Comparison of ENCODE assay signal across 11 cellular contexts in the genomic region with DNA sequence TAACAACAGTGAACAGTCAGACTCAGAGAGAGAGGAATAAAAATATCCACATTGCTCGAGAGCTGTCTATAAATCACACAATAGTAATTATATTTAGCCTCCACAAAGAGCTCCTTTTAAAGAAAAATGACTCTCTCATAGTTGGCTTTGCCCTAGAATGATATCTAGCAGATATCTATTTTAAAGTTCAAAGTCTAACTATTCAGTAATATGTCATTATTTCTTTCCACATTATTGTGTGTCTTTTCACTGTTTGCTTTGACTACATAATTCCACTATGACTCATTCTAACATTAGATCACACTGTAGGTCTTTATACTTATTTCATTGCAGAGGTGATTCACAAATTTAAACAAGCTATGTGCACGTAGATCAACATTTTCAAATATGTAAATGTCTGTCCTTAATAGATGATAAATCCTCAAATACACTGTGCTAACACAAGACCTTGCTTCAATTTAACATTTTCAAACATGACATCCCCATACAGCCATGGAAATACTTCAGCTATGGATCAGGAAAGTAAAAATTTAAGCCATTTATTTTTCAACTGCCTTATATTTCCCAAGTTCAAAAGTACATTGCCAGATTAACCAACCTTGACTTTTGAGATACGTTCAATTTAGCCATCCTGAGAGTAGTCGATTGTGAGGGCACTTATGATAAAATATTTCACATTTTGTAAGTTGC.
DNase-seq lines count a peak whose midpoint lies in the region; ATAC-seq and TF ChIP-seq lines count a peak whose summit lies in the region.
"Had no signal": no experiment of that assay in that cellular context is flagged by ENCODE, and none has a peak within 500 bp of the region (broad histone marks: within the 10 kb centered on the region; RNA-seq: fewer than 3 reads in every experiment).

No MANE protein-coding gene starts in this region.

- no peaks in the 10 kb centered on the region for H3K9me3 Mint-ChIP-seq in activated T-cell treated with anti-CD3 and anti-CD28 coated beads, Interleukin-2, amount 50 U/mL, for 4 hours
- H3K9me3 Mint-ChIP-seq: CD4-positive, alpha-beta T cell had no signal

- no peak for TF ChIP-seq EP300 in suprapubic skin (IDR thresholded peaks at IDR 0.05)

- peak; percentile 77 to 83 for ATAC-seq in activated T-cell treated with anti-CD3 and anti-CD28 coated beads, Interleukin-2, amount 50 U/mL, for 4 hours
- ATAC-seq in SK-N-SH treated with all-trans-retinoic acid at 6 μM for 48 hours, result peak; percentile 96
- ATAC-seq in HG03571 (IDR thresholded peaks at IDR 0.05; ENCODE audit: unreplicated experiment), result no peak
- ATAC-seq in HG02840 (IDR thresholded peaks at IDR 0.05; ENCODE audit: low FRiP score, unreplicated experiment), result no peak

- DNase-seq in activated T-cell treated with anti-CD3 and anti-CD28 coated beads, Interleukin-2, amount 50 U/mL, for 4 hours, result no peak
- DNase-seq in activated T-cell treated with anti-CD3 and anti-CD28 coated beads, Interleukin-2, amount 50 U/mL, for 1 hour, result no peak
- DNase-seq in hepatic stellate cell (ENCODE audit: low spot score) (peak; percentile 21), suprapubic skin (ENCODE audit: low spot score in 2 of 2) (no peak)
- DNase-seq in NK-92 treated with Interleukin-12 subunit alpha and Interleukin-12 subunit beta, amount 100 ng/mL, for 24 hours (lab: John Stamatoyannopoulos, UW), result no peak
- DNase-seq: CD4-positive, alpha-beta T cell; colonic mucosa had no signal

- no peak overlapping the region for H3K4me3 ChIP-seq in suprapubic skin
- H3K4me3 ChIP-seq: colonic mucosa had no signal

- H3K4me3 Mint-ChIP-seq in activated T-cell treated with anti-CD3 and anti-CD28 coated beads, Interleukin-2, amount 50 U/mL, for 4 hours, result no peak overlapping the region
- H3K4me3 Mint-ChIP-seq: CD4-positive, alpha-beta T cell had no signal

- WGBS in suprapubic skin, result 50% methylated on average over 4 of the region's 4 CpGs

- no peaks in the 10 kb centered on the region for H3K36me3 ChIP-seq in suprapubic skin
- H3K36me3 ChIP-seq: colonic mucosa had no signal

- no peaks in the 10 kb centered on the region for H3K36me3 Mint-ChIP-seq in activated T-cell treated with anti-CD3 and anti-CD28 coated beads, Interleukin-2, amount 50 U/mL, for 4 hours (ENCODE audit: insufficient read depth)

- H3K4me1 ChIP-seq in suprapubic skin, result peaks cover 32% of the 10 kb centered on the region

- H3K4me1 Mint-ChIP-seq in activated T-cell treated with anti-CD3 and anti-CD28 coated beads, Interleukin-2, amount 50 U/mL, for 4 hours (ENCODE audit: low read depth), result peaks cover 5% of the 10 kb centered on the region

- no peak for TF ChIP-seq CTCF in suprapubic skin (IDR thresholded peaks at IDR 0.05)

- H3K27ac ChIP-seq in suprapubic skin, result peak overlapping the region; percentile 48
- H3K27ac ChIP-seq: colonic mucosa, VCaP had no signal

- H3K9me3 ChIP-seq in suprapubic skin, result no peaks in the 10 kb centered on the region
- H3K9me3 ChIP-seq: colonic mucosa had no signal

- peaks cover 8% of the 10 kb centered on the region for H3K27me3 Mint-ChIP-seq in activated T-cell treated with anti-CD3 and anti-CD28 coated beads, Interleukin-2, amount 50 U/mL, for 4 hours (ENCODE audit: low read depth)

- no peak for TF ChIP-seq POLR2A in suprapubic skin (IDR thresholded peaks at IDR 0.05)

- H3K27me3 ChIP-seq in suprapubic skin, result no peaks in the 10 kb centered on the region
- H3K27me3 ChIP-seq: colonic mucosa had no signal

TF ChIP-seq in SK-N-SH treated with all-trans-retinoic acid at 6 μM for 48 hours, 23 proteins besides CTCF, POLR2A, EP300 and RAD21 (continues in another document):
- TF ChIP-seq RARB (CRISPR knock-in tag; IDR thresholded peaks at IDR 0.05) (0 out of 2 replicates have a peak, but pooled peaks have one; percentile 18), BACH2 (CRISPR knock-in tag; IDR thresholded peaks at IDR 0.05; ENCODE audit: borderline replicate concordance) (no peak), PPARA (CRISPR knock-in tag; IDR thresholded peaks at IDR 0.05; ENCODE audit: borderline replicate concordance) (no peak), GLIS3 (CRISPR knock-in tag; IDR thresholded peaks at IDR 0.05) (no peak), CSRNP3 (CRISPR knock-in tag; IDR thresholded peaks at IDR 0.05) (peak; percentile 39; the same call in 1 of the 2 replicates), TCF4 (CRISPR knock-in tag; IDR thresholded peaks at IDR 0.05; ENCODE audit: borderline replicate concordance) (no peak), SNAI2 (CRISPR knock-in tag; IDR thresholded peaks at IDR 0.05) (no peak), TSHZ2 (CRISPR knock-in tag; IDR thresholded peaks at IDR 0.05) (no peak), ZFP3 (CRISPR knock-in tag; IDR thresholded peaks at IDR 0.05) (no peak), OSR1 (CRISPR knock-in tag; IDR thresholded peaks at IDR 0.05) (no peak), TOX (CRISPR knock-in tag; IDR thresholded peaks at IDR 0.05; ENCODE audit: borderline replicate concordance) (peak; percentile 60), ESRRG (CRISPR knock-in tag; IDR thresholded peaks at IDR 0.05) (no peak), ZFP30 (CRISPR knock-in tag; IDR thresholded peaks at IDR 0.05) (no peak), ZNF565 (CRISPR knock-in tag; conservative IDR thresholded peaks at IDR 0.05; ENCODE audit: low read depth) (no peak), ZNF70 (CRISPR knock-in tag; IDR thresholded peaks at IDR 0.05) (no peak), ZC3H10 (CRISPR knock-in tag; IDR thresholded peaks at IDR 0.05) (peak; percentile 91)
- TF ChIP-seq, protein P1, sequence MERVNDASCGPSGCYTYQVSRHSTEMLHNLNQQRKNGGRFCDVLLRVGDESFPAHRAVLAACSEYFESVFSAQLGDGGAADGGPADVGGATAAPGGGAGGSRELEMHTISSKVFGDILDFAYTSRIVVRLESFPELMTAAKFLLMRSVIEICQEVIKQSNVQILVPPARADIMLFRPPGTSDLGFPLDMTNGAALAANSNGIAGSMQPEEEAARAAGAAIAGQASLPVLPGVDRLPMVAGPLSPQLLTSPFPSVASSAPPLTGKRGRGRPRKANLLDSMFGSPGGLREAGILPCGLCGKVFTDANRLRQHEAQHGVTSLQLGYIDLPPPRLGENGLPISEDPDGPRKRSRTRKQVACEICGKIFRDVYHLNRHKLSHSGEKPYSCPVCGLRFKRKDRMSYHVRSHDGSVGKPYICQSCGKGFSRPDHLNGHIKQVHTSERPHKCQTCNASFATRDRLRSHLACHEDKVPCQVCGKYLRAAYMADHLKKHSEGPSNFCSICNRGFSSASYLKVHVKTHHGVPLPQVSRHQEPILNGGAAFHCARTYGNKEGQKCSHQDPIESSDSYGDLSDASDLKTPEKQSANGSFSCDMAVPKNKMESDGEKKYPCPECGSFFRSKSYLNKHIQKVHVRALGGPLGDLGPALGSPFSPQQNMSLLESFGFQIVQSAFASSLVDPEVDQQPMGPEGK (CRISPR knock-in tag; IDR thresholded peaks at IDR 0.05; ENCODE audit: borderline replicate concordance), result peak; percentile 31; the same call in 1 of the 2 replicates
- TF ChIP-seq, protein P2, sequence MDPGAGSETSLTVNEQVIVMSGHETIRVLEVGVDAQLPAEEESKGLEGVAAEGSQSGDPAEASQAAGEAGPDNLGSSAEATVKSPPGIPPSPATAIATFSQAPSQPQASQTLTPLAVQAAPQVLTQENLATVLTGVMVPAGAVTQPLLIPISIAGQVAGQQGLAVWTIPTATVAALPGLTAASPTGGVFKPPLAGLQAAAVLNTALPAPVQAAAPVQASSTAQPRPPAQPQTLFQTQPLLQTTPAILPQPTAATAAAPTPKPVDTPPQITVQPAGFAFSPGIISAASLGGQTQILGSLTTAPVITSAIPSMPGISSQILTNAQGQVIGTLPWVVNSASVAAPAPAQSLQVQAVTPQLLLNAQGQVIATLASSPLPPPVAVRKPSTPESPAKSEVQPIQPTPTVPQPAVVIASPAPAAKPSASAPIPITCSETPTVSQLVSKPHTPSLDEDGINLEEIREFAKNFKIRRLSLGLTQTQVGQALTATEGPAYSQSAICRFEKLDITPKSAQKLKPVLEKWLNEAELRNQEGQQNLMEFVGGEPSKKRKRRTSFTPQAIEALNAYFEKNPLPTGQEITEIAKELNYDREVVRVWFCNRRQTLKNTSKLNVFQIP (CRISPR knock-in tag; IDR thresholded peaks at IDR 0.05; ENCODE audit: borderline replicate concordance, low read depth), result no peak

Comparison
In these comparisons a context has a peak if more than half of its experiments do, and no peak if none do; other contexts are left out.
1. ATAC-seq: peak in activated T-cell treated with anti-CD3 and anti-CD28 coated beads, Interleukin-2, amount 50 U/mL, for 4 hours (2 of 2) and SK-N-SH treated with all-trans-retinoic acid at 6 μM for 48 hours (single experiment); none in HG03571 (single experiment) and HG02840 (single experiment).